16 cellular contexts compared by ENCODE assay signal in the genomic region with DNA sequence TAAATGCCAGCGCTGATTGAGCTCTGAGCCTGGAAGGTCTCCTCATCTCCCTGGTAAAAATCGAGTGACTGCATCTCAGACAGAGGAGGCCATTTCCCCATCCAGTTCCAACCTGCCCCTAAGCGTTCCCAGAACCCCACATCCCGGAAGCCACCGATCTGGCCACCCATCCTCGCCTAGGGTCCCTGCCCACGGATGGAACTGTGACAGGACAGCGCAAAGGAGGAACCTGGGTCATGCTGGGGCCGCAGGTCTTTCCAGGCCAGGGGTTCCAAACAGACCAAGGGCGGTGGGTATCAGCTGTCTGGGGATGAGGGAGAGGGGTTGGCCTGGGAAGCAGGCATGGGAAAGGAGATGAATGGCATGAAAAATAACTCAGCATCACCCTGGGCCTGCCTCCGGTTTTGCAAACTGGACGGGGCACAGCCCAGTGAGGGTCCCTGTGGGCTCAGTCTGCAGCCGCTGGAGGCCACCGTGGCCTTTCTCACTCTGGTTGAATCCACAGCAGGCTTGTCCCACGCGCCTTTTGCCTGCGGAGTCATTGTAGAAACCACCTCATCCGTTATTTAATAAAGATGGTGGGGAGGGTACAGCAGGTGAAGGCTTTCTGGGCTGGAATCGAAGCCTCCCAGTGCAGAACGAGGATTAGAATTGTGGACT. TPM values are rescaled to one million over a fixed set of nuclear protein-coding genes. Genes with fewer than 3 reads are reported as not detected.
DNase-seq lines count a peak whose midpoint lies in the region; ATAC-seq and TF ChIP-seq lines count a peak whose summit lies in the region.
"Had no signal": no experiment of that assay in that cellular context is flagged by ENCODE, and none has a peak within 500 bp of the region (broad histone marks: within the 10 kb centered on the region; RNA-seq: fewer than 3 reads in every experiment).

No MANE protein-coding gene starts in this region.

- H3K9me3 ChIP-seq in iPS-20b (ENCODE audit: insufficient read depth, low read depth, low read length) = no peaks in the 10 kb centered on the region
- H3K9me3 ChIP-seq: SJCRH30 had no signal

- no peaks in the 10 kb centered on the region for H3K27me3 ChIP-seq in H7 (ENCODE audit: control insufficient read depth, insufficient read depth, low read length)
- no peaks in the 10 kb centered on the region for H3K27me3 ChIP-seq in iPS-20b (ENCODE audit: insufficient read depth, low read length)

- H3K9ac ChIP-seq in iPS-20b (ENCODE audit: low read depth, low read length) = peak overlapping the region; percentile 24; the same call in 1 of the 2 replicates

- H3K27ac ChIP-seq in RWPE1 (peak overlapping the region; percentile 39; the same call in 1 of the 2 replicates), iPS-20b (ENCODE audit: low read length) (no peak overlapping the region)
- H3K27ac ChIP-seq: SJCRH30 had no signal

- peaks cover 6 to 9% of the 10 kb centered on the region in 2 donors for H3K4me1 Mint-ChIP-seq in stimulated activated naive B cell treated with anti-CD40 and anti-IgM and Interleukin-4, amounts not matched to agents 10 μg/mL and 1 μg/mL and 100 μg/mL, for 72 hours
- peaks cover 14% of the 10 kb centered on the region for H3K4me1 Mint-ChIP-seq in progenitor cell of endocrine pancreas (ENCODE audit: low read depth)

- CTCF ChIA-PET in RWPE1 (lab: Yijun Ruan, JAX) = no interaction called here

- no peak for TF ChIP-seq CTCF in RWPE1 (conservative IDR thresholded peaks at IDR 0.05; ENCODE audit: low read depth)
- TF ChIP-seq CTCF in progenitor cell of endocrine pancreas (IDR thresholded peaks at IDR 0.05; ENCODE audit: unreplicated experiment) = no peak

- no peaks in the 10 kb centered on the region for H3K36me3 ChIP-seq in H7 (replicated peaks; ENCODE audit: control insufficient read depth, insufficient read depth, low read length)
- H3K36me3 ChIP-seq in iPS-20b (ENCODE audit: insufficient read depth, low read depth, low read length) = no peaks in the 10 kb centered on the region
- H3K36me3 ChIP-seq: SJCRH30 had no signal

- peaks cover 9 to 13% of the 10 kb centered on the region in 2 donors for H3K27me3 Mint-ChIP-seq in stimulated activated naive B cell treated with anti-CD40 and anti-IgM and Interleukin-4, amounts not matched to agents 10 μg/mL and 1 μg/mL and 100 μg/mL, for 72 hours
- peaks cover 7% of the 10 kb centered on the region for H3K27me3 Mint-ChIP-seq in progenitor cell of endocrine pancreas

- DNase-seq in H7 (peak; percentile 42), RWPE1 (ENCODE audit: low spot score) (no peak), progenitor cell of endocrine pancreas (ENCODE audit: low spot score, unreplicated experiment) (no peak), DMS53 (lab: John Stamatoyannopoulos, UW) (no peak)
- DNase-seq in stimulated activated naive B cell treated with anti-CD40 and anti-IgM and Interleukin-4, amounts not matched to agents 10 μg/mL and 1 μg/mL and 100 μg/mL, for 72 hours = no peak
- DNase-seq: DND-41, KG1, NCI-H187, NCI-H2107, NCI-H2227 treated with DMSO at 0.1 percent for 48 hours, NCI-H524, NCI-H82, SJCRH30 had no signal

- POLR2A ChIA-PET in RWPE1 (lab: Yijun Ruan, JAX; ENCODE audit: low non-redundant PET) = no interaction called here

- peak overlapping the region; percentile 38 for H3K27ac Mint-ChIP-seq in stimulated activated naive B cell treated with anti-CD40 and anti-IgM and Interleukin-4, amounts not matched to agents 10 μg/mL and 1 μg/mL and 100 μg/mL, for 72 hours
- no peak overlapping the region for H3K27ac Mint-ChIP-seq in progenitor cell of endocrine pancreas

- H3K4me3 ChIP-seq in H7 (ENCODE audit: insufficient read depth, low read depth, low read length) (no peak overlapping the region), iPS-20b (ENCODE audit: low read length) (no peak overlapping the region)
- H3K4me3 ChIP-seq: SJCRH30 had no signal

- H3K36me3 Mint-ChIP-seq in stimulated activated naive B cell treated with anti-CD40 and anti-IgM and Interleukin-4, amounts not matched to agents 10 μg/mL and 1 μg/mL and 100 μg/mL, for 72 hours = peaks cover 10 to 11% of the 10 kb centered on the region in 2 donors
- H3K36me3 Mint-ChIP-seq in progenitor cell of endocrine pancreas (ENCODE audit: insufficient read depth) = peaks cover 2% of the 10 kb centered on the region

- H3K9me3 Mint-ChIP-seq in stimulated activated naive B cell treated with anti-CD40 and anti-IgM and Interleukin-4, amounts not matched to agents 10 μg/mL and 1 μg/mL and 100 μg/mL, for 72 hours = no peaks in the 10 kb centered on the region
- H3K9me3 Mint-ChIP-seq in progenitor cell of endocrine pancreas (ENCODE audit: low read depth) = no peaks in the 10 kb centered on the region

- ATAC-seq in stimulated activated naive B cell treated with anti-CD40 and anti-IgM and Interleukin-4, amounts not matched to agents 10 μg/mL and 1 μg/mL and 100 μg/mL, for 72 hours (replicated peaks) = no peak
- ATAC-seq in GM18505 (IDR thresholded peaks at IDR 0.05; ENCODE audit: unreplicated experiment) = no peak
- ATAC-seq: HepG2 had no signal

- H3K4me1 ChIP-seq in iPS-20b (ENCODE audit: insufficient read depth, low read length) = peaks cover 24% of the 10 kb centered on the region; the same call in 1 of the 2 replicates
- H3K4me1 ChIP-seq: SJCRH30 had no signal

- H3K4me3 Mint-ChIP-seq in stimulated activated naive B cell treated with anti-CD40 and anti-IgM and Interleukin-4, amounts not matched to agents 10 μg/mL and 1 μg/mL and 100 μg/mL, for 72 hours = no peak overlapping the region
- H3K4me3 Mint-ChIP-seq in progenitor cell of endocrine pancreas (ENCODE audit: low read depth) = no peak overlapping the region

- TF ChIP-seq POLR2A in GM18505 (IDR thresholded peaks at IDR 0.05; ENCODE audit: borderline replicate concordance, extremely low read depth, insufficient read depth, insufficient read length) = no peak

RNA-seq across cellular contexts. Expression of gene ABLIM2, which starts 49.1 kb away (rescaled TPM):
- total RNA-seq in H7 (2014; rRNA removed; shearing (Covaris generic)) = 1.6 and 1.9 TPM in 2 replicates
- total RNA-seq in progenitor cell of endocrine pancreas = 5.7 and 7.5 TPM in 2 replicates
